Comparison of ENCODE assay signal across 9 cellular contexts in genomic region chr11:12163181-12163841, GRCh38. TPM values are rescaled to one million over a fixed set of nuclear protein-coding genes. Genes with fewer than 3 reads are reported as not detected.
DNase-seq lines count a peak whose midpoint lies in the region; ATAC-seq and TF ChIP-seq lines count a peak whose summit lies in the region.
"Had no signal": no experiment of that assay in that cellular context is flagged by ENCODE, and none has a peak within 500 bp of the region (broad histone marks: within the 10 kb centered on the region; RNA-seq: fewer than 3 reads in every experiment).

No MANE protein-coding gene starts in this region.

- H3K79me2 ChIP-seq in KMS-11 (ENCODE audit: insufficient read depth, low read depth): no peaks in the 10 kb centered on the region

- TF ChIP-seq CTCF in KMS-11 (conservative IDR thresholded peaks at IDR 0.05; ENCODE audit: low read depth, low read length) (no peak), ascending aorta (IDR thresholded peaks at IDR 0.05) (no peak), right atrium auricular region (IDR thresholded peaks at IDR 0.05) (no peak)

- no peak overlapping the region for H3K4me3 ChIP-seq in KMS-11 (IDR thresholded peaks at IDR 0.05; ENCODE audit: insufficient read depth, low read depth, low read length)
- H3K4me3 ChIP-seq in ascending aorta: peak overlapping the region in 1 of 2 donors; percentile 38
- no peak overlapping the region for H3K4me3 ChIP-seq in right atrium auricular region

- no peaks in the 10 kb centered on the region for H3K9me3 ChIP-seq in ascending aorta
- H3K9me3 ChIP-seq in right atrium auricular region: no peaks in the 10 kb centered on the region

- DNase-seq in ascending aorta (ENCODE audit: low spot score in 2 of 2): peak in 1 of 2 donors; percentile 92
- DNase-seq in right atrium auricular region (ENCODE audit: low spot score): peak; percentile 70
- DNase-seq in NCI-H526 (lab: John Stamatoyannopoulos, UW): no peak
- no peak for DNase-seq in hypothalamus (lab: John Stamatoyannopoulos, UW)
- DNase-seq: activated CD4-positive, alpha-beta T cell treated with anti-CD3 and anti-CD28 coated beads, Interleukin-2, amount 50 U/mL, for 48 hours; NCI-H446 had no signal

- no peaks in the 10 kb centered on the region for H3K36me3 ChIP-seq in KMS-11 (ENCODE audit: insufficient read depth)
- H3K36me3 ChIP-seq in ascending aorta: peaks cover 27 to 33% of the 10 kb centered on the region in 2 donors
- peaks cover 9% of the 10 kb centered on the region for H3K36me3 ChIP-seq in right atrium auricular region

- H3K27me3 ChIP-seq in KMS-11 (ENCODE audit: insufficient read depth, low read depth): no peaks in the 10 kb centered on the region
- H3K27me3 ChIP-seq in ascending aorta: no peaks in the 10 kb centered on the region
- no peaks in the 10 kb centered on the region for H3K27me3 ChIP-seq in right atrium auricular region

- H3K4me1 ChIP-seq in KMS-11 (ENCODE audit: low read depth, poor library complexity, severe bottlenecking) (peaks cover 16% of the 10 kb centered on the region), ascending aorta (peaks cover 69 to 95% of the 10 kb centered on the region in 2 donors), right atrium auricular region (peaks cover 0 to 95% of the 10 kb centered on the region in 2 donors)

- no peaks in the 10 kb centered on the region for H4K20me1 ChIP-seq in KMS-11 (ENCODE audit: insufficient read depth)

- peak overlapping the region; percentile 9; the same call in 1 of the 2 replicates for H3K4me2 ChIP-seq in KMS-11

- no peak overlapping the region for H2AFZ ChIP-seq in KMS-11 (ENCODE audit: low read depth)

- no peak overlapping the region for H3K9ac ChIP-seq in KMS-11

- H3K27ac ChIP-seq in KMS-11 (0 out of 2 replicates have a peak overlapping the region, but pooled peaks have one; percentile 4), ascending aorta (peak overlapping the region; percentile 98), right atrium auricular region (peak overlapping the region; percentile 88 to 96), temporal lobe (ENCODE audit: low read depth, low read length) (peak overlapping the region; percentile 48)

- intact Hi-C loops in ascending aorta (cut with DNase I): loop anchor here (2.0 kb wide), 3 partner anchors 71 to 87 kb away; no protein-coding TSS in a partner anchor

- ATAC-seq in GM18511 (IDR thresholded peaks at IDR 0.05; ENCODE audit: unreplicated experiment): no peak

RNA-seq across cellular contexts. Expression of gene MICAL2, which starts 52.9 kb away (rescaled TPM):
- 237 TPM for total RNA-seq in ascending aorta
- 10 to 100 TPM; 77.6 to 84.5 TPM for total RNA-seq in right atrium auricular region
- total RNA-seq in temporal lobe: 12.3 TPM

Comparison
In these comparisons a context has a peak if more than half of its experiments do, and no peak if none do; other contexts are left out.
1. H3K27ac ChIP-seq: peak in every context shown above with its lines; median percentile 98 in ascending aorta; 92 in right atrium auricular region; 48 in temporal lobe; 4 in KMS-11.